In genomic region chr19:2225415-2226050, GRCh38 we compare ENCODE assay signal across 1 cellular context.
A peak's percentile ranks its signal among the peaks of the same experiment; 100 is the strongest.
TF ChIP-seq lines count a peak whose summit lies in the region.

No MANE protein-coding gene starts in this region.

TF ChIP-seq in GM12878, 131 proteins besides CTCF, POLR2A, EP300 and RAD21:
- peak; percentile 47; the same call in 1 of the 2 replicates for TF ChIP-seq POLR2AphosphoS2 (IDR thresholded peaks at IDR 0.05; ENCODE audit: low read depth, low read length)
- 0 out of 2 replicates have a peak, but pooled peaks have one; percentile 28 for TF ChIP-seq HDGF (IDR thresholded peaks at IDR 0.05)
- no peak for TF ChIP-seq CREB1 (IDR thresholded peaks at IDR 0.05; ENCODE audit: low read depth)
- TF ChIP-seq SUPT20H (IDR thresholded peaks at IDR 0.05; ENCODE audit: borderline replicate concordance, control insufficient read depth, low read depth, low read length) = no peak
- no peak for TF ChIP-seq WRNIP1 (IDR thresholded peaks at IDR 0.05; ENCODE audit: borderline replicate concordance, low read depth, low read length)
- TF ChIP-seq E2F4 (IDR thresholded peaks at IDR 0.05; ENCODE audit: low read depth, low read length) = no peak
